In the genomic region with DNA sequence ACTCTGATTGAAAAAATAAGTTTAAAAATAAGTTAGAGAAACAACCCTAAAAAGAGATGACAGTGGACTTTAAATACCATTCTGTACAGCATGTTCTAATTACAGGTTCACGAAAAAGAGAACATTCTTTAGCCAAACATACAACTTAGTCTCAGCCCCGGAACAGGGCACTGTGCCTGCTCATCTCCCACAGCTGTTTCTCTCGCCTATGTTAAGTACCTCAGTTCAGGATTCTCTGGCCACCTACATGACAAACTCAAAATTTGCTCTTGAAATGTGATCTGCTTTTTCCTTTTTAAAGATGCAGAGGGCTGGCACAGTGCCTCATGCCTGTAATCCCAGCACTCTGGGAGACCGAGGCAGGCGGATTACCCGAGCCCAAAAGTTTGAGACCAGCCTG, we compare ENCODE assay signal across 1 cellular context.
TF ChIP-seq lines count a peak whose summit lies in the region.

No MANE protein-coding gene starts in this region.

TF ChIP-seq in HepG2, 621 proteins besides CTCF, POLR2A, EP300 and RAD21 (continued from another document):
- TF ChIP-seq, protein P1, sequence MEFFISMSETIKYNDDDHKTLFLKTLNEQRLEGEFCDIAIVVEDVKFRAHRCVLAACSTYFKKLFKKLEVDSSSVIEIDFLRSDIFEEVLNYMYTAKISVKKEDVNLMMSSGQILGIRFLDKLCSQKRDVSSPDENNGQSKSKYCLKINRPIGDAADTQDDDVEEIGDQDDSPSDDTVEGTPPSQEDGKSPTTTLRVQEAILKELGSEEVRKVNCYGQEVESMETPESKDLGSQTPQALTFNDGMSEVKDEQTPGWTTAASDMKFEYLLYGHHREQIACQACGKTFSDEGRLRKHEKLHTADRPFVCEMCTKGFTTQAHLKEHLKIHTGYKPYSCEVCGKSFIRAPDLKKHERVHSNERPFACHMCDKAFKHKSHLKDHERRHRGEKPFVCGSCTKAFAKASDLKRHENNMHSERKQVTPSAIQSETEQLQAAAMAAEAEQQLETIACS (CRISPR knock-in tag; IDR thresholded peaks at IDR 0.05) = no peak
- TF ChIP-seq, protein P2, sequence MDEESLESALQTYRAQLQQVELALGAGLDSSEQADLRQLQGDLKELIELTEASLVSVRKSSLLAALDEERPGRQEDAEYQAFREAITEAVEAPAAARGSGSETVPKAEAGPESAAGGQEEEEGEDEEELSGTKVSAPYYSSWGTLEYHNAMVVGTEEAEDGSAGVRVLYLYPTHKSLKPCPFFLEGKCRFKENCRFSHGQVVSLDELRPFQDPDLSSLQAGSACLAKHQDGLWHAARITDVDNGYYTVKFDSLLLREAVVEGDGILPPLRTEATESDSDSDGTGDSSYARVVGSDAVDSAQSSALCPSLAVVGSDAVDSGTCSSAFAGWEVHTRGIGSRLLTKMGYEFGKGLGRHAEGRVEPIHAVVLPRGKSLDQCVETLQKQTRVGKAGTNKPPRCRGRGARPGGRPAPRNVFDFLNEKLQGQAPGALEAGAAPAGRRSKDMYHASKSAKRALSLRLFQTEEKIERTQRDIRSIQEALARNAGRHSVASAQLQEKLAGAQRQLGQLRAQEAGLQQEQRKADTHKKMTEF (CRISPR knock-in tag; IDR thresholded peaks at IDR 0.05) = no peak
- no peak for TF ChIP-seq DR1 (CRISPR knock-in tag; IDR thresholded peaks at IDR 0.05)
- TF ChIP-seq, protein P3, sequence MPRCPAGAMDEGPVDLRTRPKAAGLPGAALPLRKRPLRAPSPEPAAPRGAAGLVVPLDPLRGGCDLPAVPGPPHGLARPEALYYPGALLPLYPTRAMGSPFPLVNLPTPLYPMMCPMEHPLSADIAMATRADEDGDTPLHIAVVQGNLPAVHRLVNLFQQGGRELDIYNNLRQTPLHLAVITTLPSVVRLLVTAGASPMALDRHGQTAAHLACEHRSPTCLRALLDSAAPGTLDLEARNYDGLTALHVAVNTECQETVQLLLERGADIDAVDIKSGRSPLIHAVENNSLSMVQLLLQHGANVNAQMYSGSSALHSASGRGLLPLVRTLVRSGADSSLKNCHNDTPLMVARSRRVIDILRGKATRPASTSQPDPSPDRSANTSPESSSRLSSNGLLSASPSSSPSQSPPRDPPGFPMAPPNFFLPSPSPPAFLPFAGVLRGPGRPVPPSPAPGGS (CRISPR knock-in tag; IDR thresholded peaks at IDR 0.05) = no peak
- no peak for TF ChIP-seq ZNF235 (CRISPR knock-in tag; IDR thresholded peaks at IDR 0.05; ENCODE audit: borderline replicate concordance)
- no peak for TF ChIP-seq ZNF780A (CRISPR knock-in tag; IDR thresholded peaks at IDR 0.05)
- no peak for TF ChIP-seq GABPA (IDR thresholded peaks at IDR 0.05; ENCODE audit: low read depth, low read length)
- no peak for TF ChIP-seq GABPA (CRISPR knock-in tag; IDR thresholded peaks at IDR 0.05; ENCODE audit: low read depth)
- TF ChIP-seq MAFK (conservative IDR thresholded peaks at IDR 0.05 in 1 of 2, IDR thresholded peaks at IDR 0.05 in 1 of 2; ENCODE audit: low read length in 2 of 2) = no peak
- TF ChIP-seq ZNF263 (CRISPR knock-in tag; IDR thresholded peaks at IDR 0.05) = no peak
- no peak for TF ChIP-seq SIN3A (IDR thresholded peaks at IDR 0.05; ENCODE audit: borderline replicate concordance, low read depth, low read length)
TF ChIP-seq in HepG2: peak in this region for 0.
